20 cellular contexts compared by ENCODE assay signal in the genomic region with DNA sequence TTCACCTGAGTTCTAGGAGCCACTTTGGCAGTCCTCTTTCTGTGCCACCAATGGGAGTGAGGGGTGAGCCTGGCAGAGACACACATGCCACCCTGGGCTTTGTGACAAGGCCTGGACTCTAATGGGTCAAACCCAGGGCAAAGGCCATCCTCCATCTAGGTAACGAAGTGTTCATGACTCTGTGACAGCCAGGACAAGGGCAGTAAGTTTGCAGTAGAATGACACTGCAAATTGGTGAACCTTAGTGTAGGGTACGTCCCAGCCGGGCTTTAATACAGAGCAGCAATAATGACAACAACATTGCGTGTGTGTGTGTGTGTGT.
"Had no signal": no experiment of that assay in that cellular context is flagged by ENCODE, and none has a peak within 500 bp of the region (broad histone marks: within the 10 kb centered on the region; RNA-seq: fewer than 3 reads in every experiment).

No MANE protein-coding gene starts in this region.

- H3K4me3 ChIP-seq: breast epithelium, coronary artery, heart left ventricle, lung, spleen, upper lobe of right lung had no signal

- H3K4me3 Mint-ChIP-seq: activated T-cell treated with anti-CD3 and anti-CD28 coated beads, Interleukin-2, amount 50 U/mL, for 24 hours; activated T-helper 17 cell treated with anti-CD3 and anti-CD28 coated beads, Interleukin-2, amount 50 U/mL, for 72 hours; natural killer cell; WTC11 had no signal

- H3K9me3 ChIP-seq: breast epithelium, heart left ventricle, spleen, upper lobe of right lung had no signal

- H3K27ac Mint-ChIP-seq: activated naive CD4-positive, alpha-beta T cell treated with anti-CD3 and anti-CD28 coated beads, Interleukin-2, amount 50 U/mL, for 72 hours; activated T-cell treated with anti-CD3 and anti-CD28 coated beads, Interleukin-2, amount 50 U/mL, for 24 hours; activated T-helper 17 cell treated with anti-CD3 and anti-CD28 coated beads, Interleukin-2, amount 50 U/mL, for 72 hours; natural killer cell; progenitor cell of endocrine pancreas had no signal

- H3K36me3 Mint-ChIP-seq: activated naive CD4-positive, alpha-beta T cell treated with anti-CD3 and anti-CD28 coated beads, Interleukin-2, amount 50 U/mL, for 72 hours; natural killer cell; WTC11 had no signal

- H3K4me1 ChIP-seq: breast epithelium, heart left ventricle, spleen had no signal

- H3K4me1 Mint-ChIP-seq: activated T-helper 17 cell treated with anti-CD3 and anti-CD28 coated beads, Interleukin-2, amount 50 U/mL, for 72 hours; natural killer cell had no signal

- H3K27ac ChIP-seq: breast epithelium, heart left ventricle, spleen, upper lobe of right lung had no signal

- H3K9me3 Mint-ChIP-seq: activated naive CD4-positive, alpha-beta T cell treated with anti-CD3 and anti-CD28 coated beads, Interleukin-2, amount 50 U/mL, for 72 hours; activated T-cell treated with anti-CD3 and anti-CD28 coated beads, Interleukin-2, amount 50 U/mL, for 24 hours; activated T-helper 17 cell treated with anti-CD3 and anti-CD28 coated beads, Interleukin-2, amount 50 U/mL, for 72 hours; natural killer cell; WTC11 had no signal

- ATAC-seq: activated naive CD4-positive, alpha-beta T cell treated with anti-CD3 and anti-CD28 coated beads, Interleukin-2, amount 50 U/mL, for 72 hours; activated T-helper 17 cell treated with anti-CD3 and anti-CD28 coated beads, Interleukin-2, amount 50 U/mL, for 72 hours; heart left ventricle; left cardiac atrium; natural killer cell; stimulated activated naive CD8-positive, alpha-beta T cell treated with anti-CD3 and anti-CD28 coated beads, Interleukin-15, Interleukin-2, amounts not matched to agents 100 U/mL and 50 U/mL, for 24 hours; upper lobe of right lung had no signal

- DNase-seq: activated T-cell treated with anti-CD3 and anti-CD28 coated beads, Interleukin-2, amount 50 U/mL, for 24 hours; heart left ventricle; islet precursor cell; left cardiac atrium; natural killer cell; retina; spleen; stimulated activated CD4-positive, alpha-beta T cell treated with anti-CD3 and anti-CD28 coated beads, Interleukin-4, amount 100 ng/mL, for 24 hours; stimulated activated naive CD8-positive, alpha-beta T cell treated with anti-CD3 and anti-CD28 coated beads, Interleukin-15, Interleukin-2, amounts not matched to agents 100 U/mL and 50 U/mL, for 24 hours; T-helper 1 cell; upper lobe of right lung had no signal

- H3K27me3 ChIP-seq: breast epithelium, heart left ventricle, spleen, upper lobe of right lung had no signal

- FAIRE-seq: astrocyte, TTC549 had no signal

- H3K36me3 ChIP-seq: breast epithelium, heart left ventricle, spleen, upper lobe of right lung had no signal
